Comparison of ENCODE assay signal across 9 cellular contexts in the genomic region with DNA sequence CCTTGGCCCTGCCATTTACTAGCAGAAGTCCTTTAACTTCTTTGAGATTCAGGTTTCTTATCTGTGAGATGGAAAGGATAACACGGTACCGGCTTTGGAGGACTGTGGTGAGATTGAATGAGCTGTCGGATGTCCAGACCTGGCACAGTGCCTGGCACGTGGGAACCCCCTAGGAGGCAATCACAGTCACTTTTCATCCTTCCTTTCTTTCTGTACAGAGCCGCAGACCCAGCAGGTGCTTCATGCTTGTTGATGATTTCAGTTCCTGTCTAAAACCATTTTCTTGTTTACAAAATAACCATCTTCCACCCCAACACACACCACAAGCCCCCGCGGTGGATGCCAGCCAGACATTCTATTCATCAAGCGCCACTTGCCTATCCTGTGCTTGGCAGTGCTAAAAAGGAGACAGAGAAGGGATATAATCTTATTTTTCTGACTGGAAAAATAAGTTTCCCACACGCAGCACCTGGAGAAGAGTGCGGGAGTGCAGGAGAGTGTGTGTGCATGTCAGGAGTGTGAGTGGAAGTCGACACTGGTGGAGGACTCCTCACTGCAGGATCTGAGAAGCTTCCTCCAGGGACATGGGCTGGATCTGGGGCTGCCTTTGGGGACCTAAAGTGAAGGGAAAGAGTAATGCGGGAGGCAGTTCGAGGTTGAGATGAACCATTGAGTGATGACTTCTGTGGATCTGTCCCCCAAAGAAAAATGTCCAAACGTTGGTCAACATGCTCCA.
DNase-seq lines count a peak whose midpoint lies in the region; ATAC-seq, FAIRE-seq and TF ChIP-seq lines count a peak whose summit lies in the region.
"Had no signal": no experiment of that assay in that cellular context is flagged by ENCODE, and none has a peak within 500 bp of the region (broad histone marks: within the 10 kb centered on the region; RNA-seq: fewer than 3 reads in every experiment).

No MANE protein-coding gene starts in this region.

- DNase-seq in GM12891 (ENCODE audit: insufficient read length, low spot score) (no peak), glutamatergic neuron (no peak), inferior parietal cortex (ENCODE audit: extremely low spot score) (no peak), DMS153 (lab: John Stamatoyannopoulos, UW) (no peak), HCEC 1CT (no peak)
- no peak for DNase-seq in central memory CD8-positive, alpha-beta T cell (ENCODE audit: low spot score in 2 of 2)

- H3K4me3 Mint-ChIP-seq in central memory CD8-positive, alpha-beta T cell: no peak overlapping the region
- H3K4me3 Mint-ChIP-seq in glutamatergic neuron (ENCODE audit: unreplicated experiment): no peak overlapping the region

- no peak for TF ChIP-seq POLR2A in GM12891 (IDR thresholded peaks at IDR 0.05; ENCODE audit: low read depth, low read length)

- no peaks in the 10 kb centered on the region for H3K27me3 Mint-ChIP-seq in central memory CD8-positive, alpha-beta T cell
- H3K27me3 Mint-ChIP-seq in glutamatergic neuron (ENCODE audit: unreplicated experiment): peaks cover 3% of the 10 kb centered on the region

- TF ChIP-seq CTCF in glutamatergic neuron (IDR thresholded peaks at IDR 0.05; ENCODE audit: partially characterized antibody, unreplicated experiment): no peak

- H3K9me3 Mint-ChIP-seq in central memory CD8-positive, alpha-beta T cell: no peaks in the 10 kb centered on the region
- no peaks in the 10 kb centered on the region for H3K9me3 Mint-ChIP-seq in glutamatergic neuron (ENCODE audit: unreplicated experiment)

- peak; percentile 38 for FAIRE-seq in GM12891 (lab: Jason Lieb, UNC)
- FAIRE-seq: colon had no signal

- ATAC-seq in GM19467 (IDR thresholded peaks at IDR 0.05; ENCODE audit: unreplicated experiment) (peak; percentile 51), HG03354 (IDR thresholded peaks at IDR 0.05; ENCODE audit: poor library complexity, severe bottlenecking, unreplicated experiment) (peak; percentile 58)
- peak; percentile 27 for ATAC-seq in central memory CD8-positive, alpha-beta T cell (replicated peaks; ENCODE audit: extremely low read depth, poor library complexity, severe bottlenecking)

- H3K27ac Mint-ChIP-seq in central memory CD8-positive, alpha-beta T cell (ENCODE audit: low read depth): peak overlapping the region; percentile 75
- no peak overlapping the region for H3K27ac Mint-ChIP-seq in glutamatergic neuron (ENCODE audit: unreplicated experiment)

- H3K4me1 Mint-ChIP-seq in central memory CD8-positive, alpha-beta T cell: peaks cover 65% of the 10 kb centered on the region
- peaks cover 17% of the 10 kb centered on the region for H3K4me1 Mint-ChIP-seq in glutamatergic neuron (ENCODE audit: low read depth, unreplicated experiment)

- peaks cover 23% of the 10 kb centered on the region for H3K36me3 Mint-ChIP-seq in central memory CD8-positive, alpha-beta T cell (ENCODE audit: insufficient read depth)
- no peaks in the 10 kb centered on the region for H3K36me3 Mint-ChIP-seq in glutamatergic neuron (ENCODE audit: unreplicated experiment)

TF ChIP-seq in GM12891, 5 proteins besides CTCF, POLR2A, EP300 and RAD21:
- TF ChIP-seq PAX5 (IDR thresholded peaks at IDR 0.05; ENCODE audit: insufficient read depth, low read length, severe bottlenecking) (no peak), POU2F2 (IDR thresholded peaks at IDR 0.05; ENCODE audit: low read depth, low read length) (no peak), SPI1 (IDR thresholded peaks at IDR 0.05; ENCODE audit: low read depth, low read length) (peak; percentile 88)
TF ChIP-seq in GM12891: peak in this region for 1.
